In the genomic region with DNA sequence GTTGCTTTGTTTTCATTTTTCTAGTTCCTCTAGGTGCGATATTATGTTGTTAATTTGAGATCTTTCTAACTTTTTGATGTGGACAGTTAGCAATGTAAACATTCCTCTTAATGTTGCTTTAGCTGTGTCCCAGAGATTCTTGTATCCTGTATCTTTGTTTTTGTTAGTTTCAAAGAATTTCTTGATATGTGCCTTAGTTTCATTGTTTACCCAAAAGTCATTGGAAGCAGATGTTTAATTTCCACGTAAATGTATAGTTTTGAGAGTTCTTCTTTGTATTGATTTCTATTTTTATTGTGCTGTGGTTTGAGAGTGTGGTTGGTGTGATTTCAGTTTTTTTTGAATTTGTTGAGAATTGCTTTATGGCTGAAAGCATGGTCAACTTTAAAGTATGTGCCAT, we compare ENCODE assay signal across 16 cellular contexts.
DNase-seq lines count a peak whose midpoint lies in the region; ATAC-seq and TF ChIP-seq lines count a peak whose summit lies in the region.
"Had no signal": no experiment of that assay in that cellular context is flagged by ENCODE, and none has a peak within 500 bp of the region (broad histone marks: within the 10 kb centered on the region; RNA-seq: fewer than 3 reads in every experiment).

No MANE protein-coding gene starts in this region.

- no peaks in the 10 kb centered on the region for H3K4me1 ChIP-seq in testis
- no peaks in the 10 kb centered on the region for H3K4me1 ChIP-seq in GM23338 (ENCODE audit: insufficient read depth)
- H3K4me1 ChIP-seq: BLaER1, Caco-2 had no signal

- 76 to 81% methylated on average over 2 of the region's 2 CpGs for WGBS in testis, 2 donors

- H3K27ac ChIP-seq in testis: no peak overlapping the region
- H3K27ac ChIP-seq in GM23338 (ENCODE audit: low read depth): no peak overlapping the region
- H3K27ac ChIP-seq: 22Rv1, BLaER1 had no signal

- H3K4me2 ChIP-seq in GM23338: no peak overlapping the region
- H3K4me2 ChIP-seq: BLaER1 had no signal

- DNase-seq in activated T-cell treated with anti-CD3 and anti-CD28 coated beads, Interleukin-2, amount 50 U/mL, for 72 hours: no peak
- DNase-seq in activated T-cell treated with anti-CD3 and anti-CD28 coated beads, Interleukin-2, amount 50 U/mL, for 4 hours: no peak
- DNase-seq in chondrocyte (ENCODE audit: low spot score) (no peak), iris pigment epithelial cell (ENCODE audit: low read depth) (peak; percentile 13), NCI-H524 treated with DMSO at 0.1 percent for 48 hours (lab: John Stamatoyannopoulos, UW) (no peak), testis (no peak), GM23338 (ENCODE audit: low spot score) (no peak)
- DNase-seq: Caco-2; CD8-positive, alpha-beta memory T cell; DND-41; GF-D8; HCEC 1CT had no signal

- H3K4me3 ChIP-seq in testis (no peak overlapping the region), GM23338 (no peak overlapping the region)
- H3K4me3 ChIP-seq: BLaER1 had no signal

- intact Hi-C loops in testis (cut with DNase I; ENCODE audit: low total_unique reads): no loop called here

- H4K20me1 ChIP-seq in GM23338 (replicated peaks; ENCODE audit: insufficient read depth): no peaks in the 10 kb centered on the region
- H4K20me1 ChIP-seq: BLaER1 had no signal

- H3F3A ChIP-seq in GM23338 (replicated peaks; ENCODE audit: low read depth): no peaks in the 10 kb centered on the region

- H3K27me3 ChIP-seq in testis: no peaks in the 10 kb centered on the region
- no peaks in the 10 kb centered on the region for H3K27me3 ChIP-seq in GM23338 (ENCODE audit: insufficient read depth)
- H3K27me3 ChIP-seq: BLaER1 had no signal

- H3K36me3 Mint-ChIP-seq in activated T-cell treated with anti-CD3 and anti-CD28 coated beads, Interleukin-2, amount 50 U/mL, for 72 hours (ENCODE audit: insufficient read depth in 2 of 2): no peaks in the 10 kb centered on the region
- no peaks in the 10 kb centered on the region for H3K36me3 Mint-ChIP-seq in activated T-cell treated with anti-CD3 and anti-CD28 coated beads, Interleukin-2, amount 50 U/mL, for 4 hours (ENCODE audit: insufficient read depth)
- H3K36me3 Mint-ChIP-seq in chondrocyte (ENCODE audit: low read depth) (peaks cover 27% of the 10 kb centered on the region), GM23338 (ENCODE audit: low read depth) (no peaks in the 10 kb centered on the region)
- H3K36me3 Mint-ChIP-seq: CD8-positive, alpha-beta memory T cell had no signal

- H3K36me3 ChIP-seq in testis (ENCODE audit: low read depth, missing control alignments) (no peaks in the 10 kb centered on the region), GM23338 (ENCODE audit: insufficient read depth) (no peaks in the 10 kb centered on the region)
- H3K36me3 ChIP-seq: BLaER1 had no signal

- H2AFZ ChIP-seq in GM23338: no peak overlapping the region

- no peak for ATAC-seq in activated T-cell treated with anti-CD3 and anti-CD28 coated beads, Interleukin-2, amount 50 U/mL, for 72 hours (replicated peaks in 1 of 2)
- no peak for ATAC-seq in activated T-cell treated with anti-CD3 and anti-CD28 coated beads, Interleukin-2, amount 50 U/mL, for 4 hours
- ATAC-seq in HG03025 (IDR thresholded peaks at IDR 0.05; ENCODE audit: low FRiP score, unreplicated experiment) (no peak), GM23338 (no peak)
- ATAC-seq: HepG2 had no signal

- H3K79me2 ChIP-seq in GM23338 (replicated peaks; ENCODE audit: insufficient read depth): no peaks in the 10 kb centered on the region

- peaks cover 6% of the 10 kb centered on the region for H3K27me3 Mint-ChIP-seq in activated T-cell treated with anti-CD3 and anti-CD28 coated beads, Interleukin-2, amount 50 U/mL, for 72 hours (ENCODE audit: low read depth)
- peaks cover 3% of the 10 kb centered on the region for H3K27me3 Mint-ChIP-seq in activated T-cell treated with anti-CD3 and anti-CD28 coated beads, Interleukin-2, amount 50 U/mL, for 4 hours (ENCODE audit: low read depth)
- H3K27me3 Mint-ChIP-seq in chondrocyte (ENCODE audit: low read depth) (no peaks in the 10 kb centered on the region), GM23338 (ENCODE audit: insufficient read depth, low read depth, poor library complexity) (peaks cover 2% of the 10 kb centered on the region)

- no peak for TF ChIP-seq CTCF in chondrocyte (IDR thresholded peaks at IDR 0.05)
- TF ChIP-seq CTCF in testis (IDR thresholded peaks at IDR 0.05): no peak
- TF ChIP-seq CTCF in GM23338 (conservative IDR thresholded peaks at IDR 0.05; ENCODE audit: low read depth in 2 of 2): no peak

- peak overlapping the region; percentile 21 for H3K27ac Mint-ChIP-seq in activated T-cell treated with anti-CD3 and anti-CD28 coated beads, Interleukin-2, amount 50 U/mL, for 72 hours
- peak overlapping the region; percentile 42 for H3K27ac Mint-ChIP-seq in chondrocyte (ENCODE audit: unreplicated experiment)
- H3K27ac Mint-ChIP-seq in GM23338: no peak overlapping the region; the same call in 1 of the 2 replicates
- H3K27ac Mint-ChIP-seq: CD8-positive, alpha-beta memory T cell had no signal

- no peaks in the 10 kb centered on the region for H3K9me3 ChIP-seq in testis
- H3K9me3 ChIP-seq: BLaER1, Caco-2 had no signal

- no peak for TF ChIP-seq POLR2A in testis (IDR thresholded peaks at IDR 0.05)

- H3K9me3 Mint-ChIP-seq in activated T-cell treated with anti-CD3 and anti-CD28 coated beads, Interleukin-2, amount 50 U/mL, for 72 hours: peaks cover 2 to 7% of the 10 kb centered on the region in 2 donors
- peaks cover 28% of the 10 kb centered on the region for H3K9me3 Mint-ChIP-seq in activated T-cell treated with anti-CD3 and anti-CD28 coated beads, Interleukin-2, amount 50 U/mL, for 4 hours
- peaks cover 53% of the 10 kb centered on the region for H3K9me3 Mint-ChIP-seq in chondrocyte (ENCODE audit: low read depth)
- H3K9me3 Mint-ChIP-seq in GM23338: peaks cover 15% of the 10 kb centered on the region; the same call in 2 of the 3 replicates

- H3K4me1 Mint-ChIP-seq in activated T-cell treated with anti-CD3 and anti-CD28 coated beads, Interleukin-2, amount 50 U/mL, for 72 hours (ENCODE audit: low read depth): no peaks in the 10 kb centered on the region
- no peaks in the 10 kb centered on the region for H3K4me1 Mint-ChIP-seq in activated T-cell treated with anti-CD3 and anti-CD28 coated beads, Interleukin-2, amount 50 U/mL, for 4 hours (ENCODE audit: low read depth)
- H3K4me1 Mint-ChIP-seq in chondrocyte (ENCODE audit: low read depth): peaks cover 25% of the 10 kb centered on the region
- no peaks in the 10 kb centered on the region for H3K4me1 Mint-ChIP-seq in GM23338
- H3K4me1 Mint-ChIP-seq: CD8-positive, alpha-beta memory T cell had no signal

- peaks cover 6% of the 10 kb centered on the region for H3K9me2 ChIP-seq in GM23338 (ENCODE audit: insufficient read depth)

- no peak overlapping the region for H3K4me3 Mint-ChIP-seq in activated T-cell treated with anti-CD3 and anti-CD28 coated beads, Interleukin-2, amount 50 U/mL, for 72 hours
- no peak overlapping the region for H3K4me3 Mint-ChIP-seq in activated T-cell treated with anti-CD3 and anti-CD28 coated beads, Interleukin-2, amount 50 U/mL, for 4 hours
- H3K4me3 Mint-ChIP-seq in chondrocyte (ENCODE audit: unreplicated experiment) (no peak overlapping the region), GM23338 (no peak overlapping the region)
- H3K4me3 Mint-ChIP-seq: CD8-positive, alpha-beta memory T cell had no signal

TF ChIP-seq in GM23338, 12 proteins besides CTCF, POLR2A, EP300 and RAD21 (continues in another document):
- no peak for TF ChIP-seq EZH2 (IDR thresholded peaks at IDR 0.05; ENCODE audit: low read depth, unreplicated experiment)
- TF ChIP-seq JUNB (IDR thresholded peaks at IDR 0.05; ENCODE audit: unreplicated experiment): no peak
- TF ChIP-seq, protein P1, sequence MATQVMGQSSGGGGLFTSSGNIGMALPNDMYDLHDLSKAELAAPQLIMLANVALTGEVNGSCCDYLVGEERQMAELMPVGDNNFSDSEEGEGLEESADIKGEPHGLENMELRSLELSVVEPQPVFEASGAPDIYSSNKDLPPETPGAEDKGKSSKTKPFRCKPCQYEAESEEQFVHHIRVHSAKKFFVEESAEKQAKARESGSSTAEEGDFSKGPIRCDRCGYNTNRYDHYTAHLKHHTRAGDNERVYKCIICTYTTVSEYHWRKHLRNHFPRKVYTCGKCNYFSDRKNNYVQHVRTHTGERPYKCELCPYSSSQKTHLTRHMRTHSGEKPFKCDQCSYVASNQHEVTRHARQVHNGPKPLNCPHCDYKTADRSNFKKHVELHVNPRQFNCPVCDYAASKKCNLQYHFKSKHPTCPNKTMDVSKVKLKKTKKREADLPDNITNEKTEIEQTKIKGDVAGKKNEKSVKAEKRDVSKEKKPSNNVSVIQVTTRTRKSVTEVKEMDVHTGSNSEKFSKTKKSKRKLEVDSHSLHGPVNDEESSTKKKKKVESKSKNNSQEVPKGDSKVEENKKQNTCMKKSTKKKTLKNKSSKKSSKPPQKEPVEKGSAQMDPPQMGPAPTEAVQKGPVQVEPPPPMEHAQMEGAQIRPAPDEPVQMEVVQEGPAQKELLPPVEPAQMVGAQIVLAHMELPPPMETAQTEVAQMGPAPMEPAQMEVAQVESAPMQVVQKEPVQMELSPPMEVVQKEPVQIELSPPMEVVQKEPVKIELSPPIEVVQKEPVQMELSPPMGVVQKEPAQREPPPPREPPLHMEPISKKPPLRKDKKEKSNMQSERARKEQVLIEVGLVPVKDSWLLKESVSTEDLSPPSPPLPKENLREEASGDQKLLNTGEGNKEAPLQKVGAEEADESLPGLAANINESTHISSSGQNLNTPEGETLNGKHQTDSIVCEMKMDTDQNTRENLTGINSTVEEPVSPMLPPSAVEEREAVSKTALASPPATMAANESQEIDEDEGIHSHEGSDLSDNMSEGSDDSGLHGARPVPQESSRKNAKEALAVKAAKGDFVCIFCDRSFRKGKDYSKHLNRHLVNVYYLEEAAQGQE (IDR thresholded peaks at IDR 0.05; ENCODE audit: unreplicated experiment): no peak
